In the genomic region with DNA sequence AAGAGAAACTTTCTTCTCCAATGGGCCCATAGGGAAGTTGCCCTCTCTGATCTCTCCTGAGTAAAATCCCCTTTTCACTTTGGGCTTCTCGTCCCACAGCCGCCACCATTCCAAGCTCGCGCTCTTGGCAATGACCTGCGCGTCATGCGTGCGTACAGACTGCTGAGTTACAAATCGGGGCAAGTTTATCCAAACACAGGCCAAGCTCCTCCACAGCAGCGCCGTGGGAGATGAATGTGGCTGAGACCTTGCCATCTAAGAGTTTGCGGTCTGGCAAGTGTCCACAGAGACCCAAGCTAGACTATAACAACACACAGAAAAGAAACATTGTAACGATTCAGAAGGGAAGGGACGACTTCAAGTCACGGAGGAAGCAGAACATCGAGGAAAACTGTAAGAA, we compare ENCODE assay signal across 19 cellular contexts.
DNase-seq lines count a peak whose midpoint lies in the region; FAIRE-seq and TF ChIP-seq lines count a peak whose summit lies in the region.
"Had no signal": no experiment of that assay in that cellular context is flagged by ENCODE, and none has a peak within 500 bp of the region (broad histone marks: within the 10 kb centered on the region; RNA-seq: fewer than 3 reads in every experiment).

No MANE protein-coding gene starts in this region.

- no peak for TF ChIP-seq POLR2A in breast epithelium (IDR thresholded peaks at IDR 0.05)
- TF ChIP-seq POLR2A in testis (IDR thresholded peaks at IDR 0.05), result no peak

- WGBS in testis, 2 donors, result 44 to 53% methylated on average over 16 of the region's 16 CpGs

- no peaks in the 10 kb centered on the region for H3K9me1 ChIP-seq in keratinocyte (ENCODE audit: control insufficient read depth, extremely low read depth, insufficient read depth, low read length)

- no peaks in the 10 kb centered on the region for H3K4me1 ChIP-seq in breast epithelium
- peaks cover 6% of the 10 kb centered on the region for H3K4me1 ChIP-seq in keratinocyte (ENCODE audit: control insufficient read depth, extremely low read depth, insufficient read depth, low read length)
- peaks cover 36% of the 10 kb centered on the region for H3K4me1 ChIP-seq in testis
- H3K4me1 ChIP-seq: gastrocnemius medialis had no signal

- peaks cover 2% of the 10 kb centered on the region for H3K4me1 Mint-ChIP-seq in activated CD4-positive, alpha-beta T cell treated with anti-CD3 and anti-CD28 coated beads, Interleukin-2, amount 10 ng/mL, durations not matched to agents 24 days and 14 days
- H3K4me1 Mint-ChIP-seq: stimulated activated effector memory CD8-positive, alpha-beta T cell treated with anti-CD3 and anti-CD28 coated beads, Interleukin-12 subunit alpha, Interleukin-12 subunit beta, amount 100 ng/mL, for 72 hours had no signal

- no peak overlapping the region for H3K27ac ChIP-seq in breast epithelium
- H3K27ac ChIP-seq in keratinocyte (ENCODE audit: control insufficient read depth, insufficient read depth, low read length), result no peak overlapping the region
- H3K27ac ChIP-seq in testis, result peak overlapping the region; percentile 77 to 78
- H3K27ac ChIP-seq: gastrocnemius medialis, thoracic aorta, VCaP had no signal

- H3K9ac ChIP-seq in keratinocyte (ENCODE audit: control insufficient read depth, extremely low read depth, insufficient read depth, low read length), result no peak overlapping the region

- no peak overlapping the region for H3K4me3 Mint-ChIP-seq in activated CD4-positive, alpha-beta T cell treated with anti-CD3 and anti-CD28 coated beads, Interleukin-2, amount 10 ng/mL, durations not matched to agents 24 days and 14 days
- H3K4me3 Mint-ChIP-seq: CD8-positive, alpha-beta T cell; stimulated activated effector memory CD8-positive, alpha-beta T cell treated with anti-CD3 and anti-CD28 coated beads, Interleukin-12 subunit alpha, Interleukin-12 subunit beta, amount 100 ng/mL, for 72 hours had no signal

- no peaks in the 10 kb centered on the region for H3K36me3 ChIP-seq in MG63
- no peaks in the 10 kb centered on the region for H3K36me3 ChIP-seq in breast epithelium
- no peaks in the 10 kb centered on the region for H3K36me3 ChIP-seq in keratinocyte (ENCODE audit: control insufficient read depth in 2 of 2, extremely low read depth in 1 of 2, insufficient read depth in 2 of 2, low read length in 2 of 2)
- H3K36me3 ChIP-seq in testis (ENCODE audit: low read depth, missing control alignments), result no peaks in the 10 kb centered on the region
- H3K36me3 ChIP-seq: gastrocnemius medialis, thoracic aorta had no signal

- H3K4me3 ChIP-seq in MG63 (no peak overlapping the region; the same call in 1 of the 2 replicates), breast epithelium (peak overlapping the region in 2 of 3 donors; percentile 28 to 44), keratinocyte (ENCODE audit: control insufficient read depth in 2 of 3, extremely low read depth in 1 of 3, insufficient read depth in 2 of 3, low read depth in 1 of 3, low read length in 3 of 3) (peak overlapping the region in 1 of 3 experiments; percentile 2), testis (no peak overlapping the region)
- H3K4me3 ChIP-seq: gastrocnemius medialis, thoracic aorta had no signal

- intact Hi-C loops in breast epithelium (cut with DNase I; ENCODE audit: low total_unique reads), result no loop called here
- intact Hi-C loops in testis (cut with DNase I; ENCODE audit: low total_unique reads), result no loop called here
- intact Hi-C loops in activated CD4-positive, alpha-beta T cell treated with anti-CD3 and anti-CD28 coated beads, Interleukin-2, amount 10 ng/mL, durations not matched to agents 24 days and 14 days (cut with micrococcal nuclease), result no loop called here

- H4K20me1 ChIP-seq in keratinocyte (ENCODE audit: control insufficient read depth, extremely low read depth, insufficient read depth, low read length), result no peaks in the 10 kb centered on the region

- TF ChIP-seq CTCF in breast epithelium (IDR thresholded peaks at IDR 0.05), result no peak
- no peak for TF ChIP-seq CTCF in keratinocyte (optimal IDR thresholded peaks at IDR 0.05 in 1 of 3, IDR thresholded peaks at IDR 0.05 in 1 of 3, conservative IDR thresholded peaks at IDR 0.05 in 1 of 3; ENCODE audit: extremely low read depth in 1 of 3, insufficient read depth in 2 of 3, low read length in 3 of 3)
- TF ChIP-seq CTCF in testis (IDR thresholded peaks at IDR 0.05), result no peak

- peak overlapping the region; percentile 69 for H2AFZ ChIP-seq in keratinocyte (ENCODE audit: control insufficient read depth, low read length)

- H3K9me3 Mint-ChIP-seq in activated CD4-positive, alpha-beta T cell treated with anti-CD3 and anti-CD28 coated beads, Interleukin-2, amount 10 ng/mL, durations not matched to agents 24 days and 14 days, result no peaks in the 10 kb centered on the region
- H3K9me3 Mint-ChIP-seq: CD8-positive, alpha-beta T cell; stimulated activated effector memory CD8-positive, alpha-beta T cell treated with anti-CD3 and anti-CD28 coated beads, Interleukin-12 subunit alpha, Interleukin-12 subunit beta, amount 100 ng/mL, for 72 hours had no signal

- H3K27ac Mint-ChIP-seq in activated CD4-positive, alpha-beta T cell treated with anti-CD3 and anti-CD28 coated beads, Interleukin-2, amount 10 ng/mL, durations not matched to agents 24 days and 14 days, result no peak overlapping the region
- H3K27ac Mint-ChIP-seq: CD8-positive, alpha-beta T cell; stimulated activated effector memory CD8-positive, alpha-beta T cell treated with anti-CD3 and anti-CD28 coated beads, Interleukin-12 subunit alpha, Interleukin-12 subunit beta, amount 100 ng/mL, for 72 hours had no signal

- H3K4me2 ChIP-seq in keratinocyte (ENCODE audit: control insufficient read depth, extremely low read depth, insufficient read depth, low read depth, low read length), result peak overlapping the region; percentile 66

- H3K27me3 ChIP-seq in MG63 (no peaks in the 10 kb centered on the region), breast epithelium (no peaks in the 10 kb centered on the region), keratinocyte (ENCODE audit: control insufficient read depth, extremely low read depth, insufficient read depth, low read length) (no peaks in the 10 kb centered on the region), testis (no peaks in the 10 kb centered on the region)
- H3K27me3 ChIP-seq: gastrocnemius medialis had no signal

- DNase-seq in MG63 (peak; percentile 77), breast epithelium (ENCODE audit: low spot score in 2 of 2) (no peak), keratinocyte (ENCODE audit: low read depth, low spot score) (no peak), testis (peak; percentile 96), GM19238 (ENCODE audit: insufficient read length, low spot score) (no peak), DMS 273 (lab: John Stamatoyannopoulos, UW; ENCODE audit: unreplicated experiment) (no peak), hepatic stellate cell (ENCODE audit: low spot score) (no peak)
- no peak for DNase-seq in activated CD4-positive, alpha-beta T cell treated with anti-CD3 and anti-CD28 coated beads, Interleukin-2, amount 10 ng/mL, durations not matched to agents 24 days and 14 days
- DNase-seq: activated CD4-positive, alpha-beta T cell treated with anti-CD3 and anti-CD28 coated beads, Interleukin-2, amount 50 U/mL, for 4 hours; CD8-positive, alpha-beta T cell; gastrocnemius medialis; KG1; midbrain; NCI-H1048; NCI-H2081; NK-92 treated with Interleukin-12 subunit alpha and Interleukin-12 subunit beta, amount 100 ng/mL, for 24 hours had no signal

- peaks cover 24% of the 10 kb centered on the region for H3K27me3 Mint-ChIP-seq in activated CD4-positive, alpha-beta T cell treated with anti-CD3 and anti-CD28 coated beads, Interleukin-2, amount 10 ng/mL, durations not matched to agents 24 days and 14 days

- no peaks in the 10 kb centered on the region for H3K36me3 Mint-ChIP-seq in activated CD4-positive, alpha-beta T cell treated with anti-CD3 and anti-CD28 coated beads, Interleukin-2, amount 10 ng/mL, durations not matched to agents 24 days and 14 days (ENCODE audit: low read depth)
- H3K36me3 Mint-ChIP-seq: CD8-positive, alpha-beta T cell; stimulated activated effector memory CD8-positive, alpha-beta T cell treated with anti-CD3 and anti-CD28 coated beads, Interleukin-12 subunit alpha, Interleukin-12 subunit beta, amount 100 ng/mL, for 72 hours had no signal

- dilution Hi-C loops in keratinocyte (cut with MboI; ENCODE audit: extremely low pct_ligation_motif_present, low sequenced_read_pairs), result no loop called here

- H3K79me2 ChIP-seq in keratinocyte (ENCODE audit: control insufficient read depth, insufficient read depth, low read length), result no peaks in the 10 kb centered on the region

- no peak for FAIRE-seq in keratinocyte (lab: Jason Lieb, UNC)

- no peaks in the 10 kb centered on the region for H3K9me3 ChIP-seq in MG63
- no peaks in the 10 kb centered on the region for H3K9me3 ChIP-seq in breast epithelium
- no peaks in the 10 kb centered on the region for H3K9me3 ChIP-seq in keratinocyte (ENCODE audit: control insufficient read depth, low read depth, low read length)
- no peaks in the 10 kb centered on the region for H3K9me3 ChIP-seq in testis
- H3K9me3 ChIP-seq: gastrocnemius medialis, thoracic aorta had no signal

Comparison
In these comparisons a context has a peak if more than half of its experiments do, and no peak if none do; other contexts are left out.
1. DNase-seq: peak in MG63 (single experiment) and testis (single experiment); none in breast epithelium (0 of 2), keratinocyte (single experiment), GM19238 (single experiment), activated CD4-positive, alpha-beta T cell treated with anti-CD3 and anti-CD28 coated beads, Interleukin-2, amount 10 ng/mL, durations not matched to agents 24 days and 14 days (single experiment), DMS 273 (single experiment) and hepatic stellate cell (single experiment).
2. H3K4me3 ChIP-seq: peak in breast epithelium (2 of 3); none in MG63 (single experiment) and testis (0 of 2).
3. H3K27ac ChIP-seq: peak in testis (2 of 2); none in breast epithelium (0 of 2) and keratinocyte (single experiment).